20 cellular contexts compared by ENCODE assay signal in the genomic region with DNA sequence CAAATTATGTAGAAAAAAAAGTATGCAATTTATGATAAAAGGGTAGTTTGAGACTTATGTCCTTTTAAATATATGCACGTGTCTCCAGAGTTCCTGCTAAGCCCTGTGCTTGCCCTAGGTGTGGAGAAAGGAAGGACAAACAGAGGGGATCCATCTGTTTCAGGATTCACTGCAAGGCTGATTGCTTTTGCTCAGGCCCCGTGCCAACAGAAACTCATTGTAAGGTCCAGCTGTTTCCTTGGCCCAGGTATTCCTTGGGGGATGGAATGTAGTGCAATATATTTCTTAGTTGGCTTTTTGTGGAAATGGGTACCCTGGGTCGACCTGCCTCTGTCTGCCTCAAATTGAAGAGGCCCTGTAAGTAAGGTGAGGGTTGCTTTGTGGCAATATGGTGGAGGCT.
A peak's percentile ranks its signal among the peaks of the same experiment; 100 is the strongest.
DNase-seq lines count a peak whose midpoint lies in the region; ATAC-seq and TF ChIP-seq lines count a peak whose summit lies in the region.
"Had no signal": no experiment of that assay in that cellular context is flagged by ENCODE, and none has a peak within 500 bp of the region (broad histone marks: within the 10 kb centered on the region; RNA-seq: fewer than 3 reads in every experiment).

No MANE protein-coding gene starts in this region.

- H3K27ac ChIP-seq in ascending aorta, result no peak overlapping the region
- H3K27ac ChIP-seq: RWPE1 had no signal

- no peaks in the 10 kb centered on the region for H3K36me3 ChIP-seq in mucosa of descending colon (ENCODE audit: low read depth)
- H3K36me3 ChIP-seq in ascending aorta, result no peaks in the 10 kb centered on the region
- H3K36me3 ChIP-seq: MG63 had no signal

- H3K9me3 ChIP-seq in mucosa of descending colon (no peaks in the 10 kb centered on the region), ascending aorta (no peaks in the 10 kb centered on the region)
- H3K9me3 ChIP-seq: Caco-2, MG63 had no signal

- no peaks in the 10 kb centered on the region for H3K4me1 ChIP-seq in mucosa of descending colon (ENCODE audit: low read depth)
- no peaks in the 10 kb centered on the region for H3K4me1 ChIP-seq in ascending aorta
- H3K4me1 ChIP-seq: Caco-2 had no signal

- ATAC-seq in mucosa of descending colon (peak; percentile 20), HG03045 (IDR thresholded peaks at IDR 0.05; ENCODE audit: unreplicated experiment) (no peak)
- ATAC-seq: CD8-positive, alpha-beta T cell; Panc1 had no signal

- no peaks in the 10 kb centered on the region for H3K27me3 ChIP-seq in ascending aorta
- H3K27me3 ChIP-seq: MG63 had no signal

- TF ChIP-seq CTCF in mucosa of descending colon (IDR thresholded peaks at IDR 0.05), result no peak
- no peak for TF ChIP-seq CTCF in ascending aorta (IDR thresholded peaks at IDR 0.05)

- intact Hi-C loops in mucosa of descending colon (cut with DNase I, micrococcal nuclease), result no loop called here
- intact Hi-C loops in ascending aorta (cut with DNase I), result no loop called here

- peak; percentile 91 for DNase-seq in DMS 273 (lab: John Stamatoyannopoulos, UW; ENCODE audit: unreplicated experiment)
- DNase-seq in DMS 273 treated with DMSO at 0.1 percent for 48 hours (lab: John Stamatoyannopoulos, UW), result peak; percentile 72
- DNase-seq in NCI-H2171 treated with DMSO at 0.1 percent for 48 hours (lab: John Stamatoyannopoulos, UW), result peak; percentile 75
- DNase-seq in mucosa of descending colon, result no peak
- DNase-seq in activated CD8-positive, alpha-beta memory T cell treated with anti-CD3 and anti-CD28 coated beads for 24 hours, result no peak
- no peak for DNase-seq in ascending aorta (ENCODE audit: low spot score in 2 of 2)
- DNase-seq: C1 segment of cervical spinal cord; Caco-2; CD8-positive, alpha-beta T cell; H7; KBM-7; MG63; NCI-H1417; NCI-H1930; NCI-H226; NCI-H526; SHP77 had no signal

- H3K4me3 ChIP-seq in mucosa of descending colon, result no peak overlapping the region
- H3K4me3 ChIP-seq in ascending aorta, result no peak overlapping the region
- H3K4me3 ChIP-seq: MG63 had no signal

Comparison
In these comparisons a context has a peak if more than half of its experiments do, and no peak if none do; other contexts are left out.
1. DNase-seq: peak in DMS 273 (single experiment), DMS 273 treated with DMSO at 0.1 percent for 48 hours (single experiment) and NCI-H2171 treated with DMSO at 0.1 percent for 48 hours (single experiment); none in mucosa of descending colon (0 of 3), activated CD8-positive, alpha-beta memory T cell treated with anti-CD3 and anti-CD28 coated beads for 24 hours (single experiment) and ascending aorta (0 of 2).